18 cellular contexts compared by ENCODE assay signal in the genomic region with DNA sequence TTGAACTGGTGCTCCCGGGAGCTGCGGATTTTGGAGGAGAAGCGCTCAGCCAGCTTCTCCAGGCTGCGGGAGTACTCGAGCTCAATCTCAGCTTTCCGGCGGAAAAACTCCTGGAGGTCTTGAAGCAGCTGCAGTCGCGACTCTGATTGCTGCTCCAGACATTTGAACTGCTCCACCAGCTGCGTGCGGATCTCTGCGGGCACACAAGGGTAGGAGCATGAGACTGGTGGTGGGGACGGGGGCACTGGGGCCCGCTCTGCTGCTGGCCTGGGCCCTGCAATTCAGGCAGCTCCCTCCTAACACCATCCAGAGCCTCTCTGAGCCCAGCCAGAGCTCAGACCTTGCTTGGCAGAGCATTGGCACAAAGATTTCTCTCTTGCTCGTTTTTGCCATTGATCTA.
"Had no signal": no experiment of that assay in that cellular context is flagged by ENCODE, and none has a peak within 500 bp of the region (broad histone marks: within the 10 kb centered on the region; RNA-seq: fewer than 3 reads in every experiment).

No MANE protein-coding gene starts in this region.

- ATAC-seq: lower lobe of right lung; natural killer cell treated with Interleukin-12 subunit alpha and Interleukin-12 subunit beta and Interleukin-15 and Interleukin-18, amount 100 ng/mL, for 72 hours had no signal

- H3K36me3 Mint-ChIP-seq: memory B cell; natural killer cell treated with Interleukin-12 subunit alpha and Interleukin-12 subunit beta and Interleukin-15 and Interleukin-18, amount 100 ng/mL, for 72 hours had no signal

- H3K4me1 ChIP-seq: esophagus muscularis mucosa, left ventricle myocardium inferior, lower lobe of right lung, right atrium auricular region, sigmoid colon had no signal

- H3K9me3 Mint-ChIP-seq: memory B cell; mesothelial cell of epicardium; natural killer cell treated with Interleukin-12 subunit alpha and Interleukin-12 subunit beta and Interleukin-15 and Interleukin-18, amount 100 ng/mL, for 72 hours had no signal

- H3K4me3 Mint-ChIP-seq: memory B cell; mesothelial cell of epicardium; natural killer cell treated with Interleukin-12 subunit alpha and Interleukin-12 subunit beta and Interleukin-15 and Interleukin-18, amount 100 ng/mL, for 72 hours had no signal

- H3K4me3 ChIP-seq: esophagus muscularis mucosa, gastrocnemius medialis, left ventricle myocardium inferior, lower lobe of right lung, right atrium auricular region, sigmoid colon had no signal

- H3K27me3 Mint-ChIP-seq: natural killer cell treated with Interleukin-12 subunit alpha and Interleukin-12 subunit beta and Interleukin-15 and Interleukin-18, amount 100 ng/mL, for 72 hours had no signal

- H3K27ac ChIP-seq: epithelial cell of prostate, esophagus muscularis mucosa, left ventricle myocardium inferior, lower lobe of right lung, neutrophil, right atrium auricular region, sigmoid colon had no signal

- H3K27ac Mint-ChIP-seq: memory B cell; natural killer cell treated with Interleukin-12 subunit alpha and Interleukin-12 subunit beta and Interleukin-15 and Interleukin-18, amount 100 ng/mL, for 72 hours had no signal

- H3K4me1 Mint-ChIP-seq: memory B cell had no signal

- H3K27me3 ChIP-seq: esophagus muscularis mucosa, gastrocnemius medialis, neutrophil, right atrium auricular region, sigmoid colon had no signal

- H3K36me3 ChIP-seq: gastrocnemius medialis, left ventricle myocardium inferior, lower lobe of right lung, neutrophil, right atrium auricular region, sigmoid colon had no signal

- H3K9me3 ChIP-seq: esophagus muscularis mucosa, gastrocnemius medialis, left ventricle myocardium inferior, lower lobe of right lung, neutrophil, right atrium auricular region, sigmoid colon had no signal

- DNase-seq: effector memory CD4-positive, alpha-beta T cell; gastrocnemius medialis; islet precursor cell; left ventricle myocardium inferior; lower lobe of right lung; sigmoid colon; small intestine; stimulated activated CD4-positive, alpha-beta T cell treated with anti-CD3 and anti-CD28 coated beads, Interleukin-12 subunit alpha, Interleukin-12 subunit beta, amount 100 ng/mL, for 4 hours; stimulated activated naive CD4-positive, alpha-beta T cell treated with Interleukin-2 at 50 U/mL for 16 hours; trophoblast cell had no signal

- FAIRE-seq: small intestine, urothelium cell line had no signal
